10 cellular contexts compared by ENCODE assay signal in the genomic region with DNA sequence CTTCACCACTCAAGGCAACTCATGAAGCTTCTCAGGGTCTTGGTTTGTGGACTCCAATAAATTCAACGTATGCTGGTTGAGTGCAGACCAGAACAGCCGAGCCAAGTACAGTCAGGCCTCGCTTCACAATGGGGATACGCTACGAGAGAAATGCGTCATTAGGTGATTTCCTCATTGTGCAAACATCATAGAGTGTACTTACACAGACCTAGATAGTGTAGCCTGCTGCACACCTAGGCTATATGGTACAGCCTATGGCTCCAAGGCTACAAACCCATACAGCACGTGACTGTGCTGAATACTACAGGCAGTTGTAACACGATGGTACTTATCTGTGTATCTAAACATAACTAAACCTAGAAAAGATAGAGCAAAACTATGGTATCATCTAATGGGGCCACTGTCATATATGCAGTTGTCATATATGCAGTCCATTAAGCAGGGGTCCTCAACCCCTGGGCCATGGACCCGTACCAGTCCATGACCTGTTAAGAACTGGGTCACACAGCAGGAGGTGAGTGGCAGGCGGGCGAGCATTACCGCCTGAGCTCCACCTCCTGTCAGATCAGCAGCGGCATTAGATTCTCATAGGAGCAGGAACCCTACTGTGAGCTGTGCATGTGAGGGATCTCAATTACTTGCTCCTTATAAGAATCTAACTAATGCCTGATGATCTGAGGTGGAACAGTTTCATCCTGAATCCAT. TPM values are rescaled to one million over a fixed set of nuclear protein-coding genes. Genes with fewer than 3 reads are reported as not detected.
A peak's percentile ranks its signal among the peaks of the same experiment; 100 is the strongest.
DNase-seq lines count a peak whose midpoint lies in the region; ATAC-seq and TF ChIP-seq lines count a peak whose summit lies in the region.
"Had no signal": no experiment of that assay in that cellular context is flagged by ENCODE, and none has a peak within 500 bp of the region (broad histone marks: within the 10 kb centered on the region; RNA-seq: fewer than 3 reads in every experiment).

No MANE protein-coding gene starts in this region.

- H3K36me3 ChIP-seq in sigmoid colon = no peaks in the 10 kb centered on the region

- peak; percentile 12 for ATAC-seq in activated CD8-positive, alpha-beta memory T cell treated with anti-CD3 and anti-CD28 coated beads, Interleukin-2, amount 10 ng/mL, durations not matched to agents 7 days and 5 days
- ATAC-seq in HG03342 (IDR thresholded peaks at IDR 0.05; ENCODE audit: unreplicated experiment) (peak; percentile 41), activated B cell treated with CpG ODN at 0.5 μM for 24 hours (ENCODE audit: low read depth) (peak; percentile 57)
- peak; percentile 72 for ATAC-seq in stimulated activated effector memory CD8-positive, alpha-beta T cell treated with anti-CD3 and anti-CD28 coated beads, Interleukin-12 subunit alpha, Interleukin-12 subunit beta, amount 100 ng/mL, for 72 hours

- no peak overlapping the region for H3K4me3 ChIP-seq in sigmoid colon

- CTCF ChIA-PET in activated CD8-positive, alpha-beta memory T cell treated with anti-CD3 and anti-CD28 coated beads, Interleukin-2, amount 10 ng/mL, durations not matched to agents 7 days and 5 days (lab: Charles Lee) = interaction anchor here (0.8 to 2.0 kb wide), 4 partner anchors 16 to 81 kb away, joined by 3 to 5 read pairs (median 4); no protein-coding TSS in a partner anchor
- CTCF ChIA-PET in activated B cell treated with CpG ODN at 0.5 μM for 24 hours (lab: Charles Lee) = interaction anchor here (0.9 kb wide), 1 partner anchor 79 kb away, joined by 3 read pairs; no protein-coding TSS in a partner anchor

- no peak for TF ChIP-seq EP300 in sigmoid colon (IDR thresholded peaks at IDR 0.05)

- no peaks in the 10 kb centered on the region for H3K9me3 ChIP-seq in sigmoid colon

- peaks cover 43% of the 10 kb centered on the region for H3K27me3 Mint-ChIP-seq in activated CD8-positive, alpha-beta memory T cell treated with anti-CD3 and anti-CD28 coated beads, Interleukin-2, amount 10 ng/mL, durations not matched to agents 7 days and 5 days
- peaks cover 2% of the 10 kb centered on the region for H3K27me3 Mint-ChIP-seq in activated B cell treated with CpG ODN at 0.5 μM for 24 hours

- no peaks in the 10 kb centered on the region for H3K9me3 Mint-ChIP-seq in activated CD8-positive, alpha-beta memory T cell treated with anti-CD3 and anti-CD28 coated beads, Interleukin-2, amount 10 ng/mL, durations not matched to agents 7 days and 5 days (ENCODE audit: low read depth)
- H3K9me3 Mint-ChIP-seq in activated B cell treated with CpG ODN at 0.5 μM for 24 hours = no peaks in the 10 kb centered on the region
- no peaks in the 10 kb centered on the region for H3K9me3 Mint-ChIP-seq in stimulated activated effector memory CD8-positive, alpha-beta T cell treated with anti-CD3 and anti-CD28 coated beads, Interleukin-12 subunit alpha, Interleukin-12 subunit beta, amount 100 ng/mL, for 72 hours

- POLR2A ChIA-PET in activated B cell treated with CpG ODN at 0.5 μM for 24 hours (lab: Charles Lee) = no interaction called here

- H3K4me1 Mint-ChIP-seq in activated CD8-positive, alpha-beta memory T cell treated with anti-CD3 and anti-CD28 coated beads, Interleukin-2, amount 10 ng/mL, durations not matched to agents 7 days and 5 days = peaks cover 44% of the 10 kb centered on the region
- peaks cover 62% of the 10 kb centered on the region for H3K4me1 Mint-ChIP-seq in activated B cell treated with CpG ODN at 0.5 μM for 24 hours
- peaks cover 44% of the 10 kb centered on the region for H3K4me1 Mint-ChIP-seq in stimulated activated effector memory CD8-positive, alpha-beta T cell treated with anti-CD3 and anti-CD28 coated beads, Interleukin-12 subunit alpha, Interleukin-12 subunit beta, amount 100 ng/mL, for 72 hours

- no peak overlapping the region for H3K4me3 Mint-ChIP-seq in activated CD8-positive, alpha-beta memory T cell treated with anti-CD3 and anti-CD28 coated beads, Interleukin-2, amount 10 ng/mL, durations not matched to agents 7 days and 5 days
- peak overlapping the region; percentile 58 for H3K4me3 Mint-ChIP-seq in activated B cell treated with CpG ODN at 0.5 μM for 24 hours
- peak overlapping the region; percentile 69 for H3K4me3 Mint-ChIP-seq in stimulated activated effector memory CD8-positive, alpha-beta T cell treated with anti-CD3 and anti-CD28 coated beads, Interleukin-12 subunit alpha, Interleukin-12 subunit beta, amount 100 ng/mL, for 72 hours

- intact Hi-C loops in activated B cell treated with CpG ODN at 0.5 μM for 24 hours (cut with micrococcal nuclease) (loop anchor here (1.0 kb wide), 1 partner anchor 81 kb away; the partner anchor contains the start of gene PIN4), sigmoid colon (cut with DNase I) (no loop called here)

- H3K36me3 Mint-ChIP-seq in activated CD8-positive, alpha-beta memory T cell treated with anti-CD3 and anti-CD28 coated beads, Interleukin-2, amount 10 ng/mL, durations not matched to agents 7 days and 5 days = no peaks in the 10 kb centered on the region
- no peaks in the 10 kb centered on the region for H3K36me3 Mint-ChIP-seq in activated B cell treated with CpG ODN at 0.5 μM for 24 hours (ENCODE audit: low read depth)
- peaks cover 12% of the 10 kb centered on the region for H3K36me3 Mint-ChIP-seq in stimulated activated effector memory CD8-positive, alpha-beta T cell treated with anti-CD3 and anti-CD28 coated beads, Interleukin-12 subunit alpha, Interleukin-12 subunit beta, amount 100 ng/mL, for 72 hours

- H3K27ac Mint-ChIP-seq in activated CD8-positive, alpha-beta memory T cell treated with anti-CD3 and anti-CD28 coated beads, Interleukin-2, amount 10 ng/mL, durations not matched to agents 7 days and 5 days = peak overlapping the region; percentile 82
- H3K27ac Mint-ChIP-seq in activated B cell treated with CpG ODN at 0.5 μM for 24 hours = peak overlapping the region; percentile 79
- peak overlapping the region; percentile 70 for H3K27ac Mint-ChIP-seq in stimulated activated effector memory CD8-positive, alpha-beta T cell treated with anti-CD3 and anti-CD28 coated beads, Interleukin-12 subunit alpha, Interleukin-12 subunit beta, amount 100 ng/mL, for 72 hours

- H3K4me1 ChIP-seq in sigmoid colon = peaks cover 0 to 11% (median 0%) of the 10 kb centered on the region in 4 donors

- TF ChIP-seq CTCF in activated B cell treated with CpG ODN at 0.5 μM for 24 hours (IDR thresholded peaks at IDR 0.05) (no peak), sigmoid colon (IDR thresholded peaks at IDR 0.05) (no peak)

- no peak overlapping the region for H3K27ac ChIP-seq in sigmoid colon

- no peaks in the 10 kb centered on the region for H3K27me3 ChIP-seq in sigmoid colon

- whole genome bisulfite sequencing in sigmoid colon, 2 donors = 77 to 80% methylated on average over 13 of the region's 13 CpGs

- no peak for TF ChIP-seq POLR2A in sigmoid colon (IDR thresholded peaks at IDR 0.05)

- DNase-seq in activated CD8-positive, alpha-beta memory T cell treated with anti-CD3 and anti-CD28 coated beads, Interleukin-2, amount 10 ng/mL, durations not matched to agents 7 days and 5 days = peak; percentile 42
- DNase-seq in activated CD8-positive, alpha-beta memory T cell treated with anti-CD3 and anti-CD28 coated beads, Interleukin-2, amount 50 U/mL, for 4 hours = no peak
- DNase-seq in activated B cell treated with CpG ODN at 0.5 μM for 24 hours = no peak
- DNase-seq in stimulated activated effector memory CD8-positive, alpha-beta T cell treated with anti-CD3 and anti-CD28 coated beads, Interleukin-12 subunit alpha, Interleukin-12 subunit beta, amount 100 ng/mL, for 72 hours (ENCODE audit: low spot score in 2 of 2) = no peak
- no peak for DNase-seq in midbrain (lab: John Stamatoyannopoulos, UW)
- DNase-seq in epidermal melanocyte (ENCODE audit: insufficient read length, low spot score) = no peak
- DNase-seq in sigmoid colon = no peak
- DNase-seq: NCI-H526 treated with DMSO at 0.1 percent for 48 hours had no signal

RNA-seq across cellular contexts. Expression of gene RTL5, which starts 31.5 kb away (rescaled TPM):
- under 1 TPM; 0.14 to 0.20 TPM for total RNA-seq in activated CD8-positive, alpha-beta memory T cell treated with anti-CD3 and anti-CD28 coated beads, Interleukin-2, amount 10 ng/mL, durations not matched to agents 7 days and 5 days
- 2.9 TPM in 2 replicates for total RNA-seq in activated B cell treated with CpG ODN at 0.5 μM for 24 hours
- total RNA-seq in sigmoid colon = 1 to 10 TPM; 2.7 to 7.5 (median 4.8) TPM
- 1 to 10 TPM in 2 of 3 donors, under 1 TPM in 1; 0.46 to 1.8 (median 1.6) TPM for polyA plus RNA-seq in sigmoid colon
- total RNA-seq: MCF 10A had no signal

Comparison
In these comparisons a context has a peak if more than half of its experiments do, and no peak if none do; other contexts are left out.
1. ATAC-seq: peak in every context shown above with its lines; median percentile 72 in stimulated activated effector memory CD8-positive, alpha-beta T cell treated with anti-CD3 and anti-CD28 coated beads, Interleukin-12 subunit alpha, Interleukin-12 subunit beta, amount 100 ng/mL, for 72 hours; 57 in activated B cell treated with CpG ODN at 0.5 μM for 24 hours; 41 in HG03342; 12 in activated CD8-positive, alpha-beta memory T cell treated with anti-CD3 and anti-CD28 coated beads, Interleukin-2, amount 10 ng/mL, durations not matched to agents 7 days and 5 days.